9 cellular contexts compared by ENCODE assay signal in genomic region chr7:39609462-39610149, GRCh38. TPM values are rescaled to one million over a fixed set of nuclear protein-coding genes. Genes with fewer than 3 reads are reported as not detected.
DNase-seq lines count a peak whose midpoint lies in the region; ATAC-seq, FAIRE-seq and TF ChIP-seq lines count a peak whose summit lies in the region.
"Had no signal": no experiment of that assay in that cellular context is flagged by ENCODE, and none has a peak within 500 bp of the region (broad histone marks: within the 10 kb centered on the region; RNA-seq: fewer than 3 reads in every experiment).

No MANE protein-coding gene starts in this region.

- H3K79me2 ChIP-seq in smooth muscle cell (ENCODE audit: low read depth): no peaks in the 10 kb centered on the region
- no peaks in the 10 kb centered on the region for H3K79me2 ChIP-seq in OCI-LY7 (ENCODE audit: insufficient read depth, low read depth, low read length)

- intact Hi-C loops in OCI-LY7 (cut with micrococcal nuclease; ENCODE audit: unreplicated experiment): no loop called here

- no peak for TF ChIP-seq RAD21 in A549 (conservative IDR thresholded peaks at IDR 0.05 in 1 of 2, IDR thresholded peaks at IDR 0.05 in 1 of 2)

- no peaks in the 10 kb centered on the region for H3K9me2 ChIP-seq in OCI-LY7 (ENCODE audit: insufficient read depth, low read length)

- CTCF ChIA-PET in A549 (lab: Yijun Ruan, JAX): interaction anchor here (0.7 to 1.0 kb wide), 3 partner anchors 16 to 29 kb away, joined by 4 read pairs; no protein-coding TSS in a partner anchor
- CTCF ChIA-PET in OCI-LY7 (lab: Charles Lee; ENCODE audit: unreplicated experiment): no interaction called here

- no peaks in the 10 kb centered on the region for H3K27me3 ChIP-seq in right atrium auricular region
- H3K27me3 ChIP-seq in smooth muscle cell (ENCODE audit: low read depth): no peaks in the 10 kb centered on the region

- TF ChIP-seq CTCF in A549 (IDR thresholded peaks at IDR 0.05) (no peak), right atrium auricular region (IDR thresholded peaks at IDR 0.05) (no peak), smooth muscle cell (IDR thresholded peaks at IDR 0.05; ENCODE audit: borderline replicate concordance, insufficient read depth, poor library complexity, severe bottlenecking) (no peak), OCI-LY7 (conservative IDR thresholded peaks at IDR 0.05; ENCODE audit: low read length) (no peak)

- peak; percentile 27 to 67; a peak in 3 of 6 replicates for ATAC-seq in A549
- ATAC-seq in GM19328 (IDR thresholded peaks at IDR 0.05; ENCODE audit: unreplicated experiment): peak; percentile 47
- peak; percentile 38 for ATAC-seq in activated T-helper 17 cell treated with anti-CD3 and anti-CD28 coated beads, Interleukin-2, amount 50 U/mL, for 72 hours (replicated peaks)
- ATAC-seq in GM21529 (IDR thresholded peaks at IDR 0.05; ENCODE audit: unreplicated experiment): no peak

- no TSS peak for BruUV-seq in OCI-LY7 (replicated peaks; lab: Mats Ljungman, UMichigan)

- H3K4me2 ChIP-seq in A549: peak overlapping the region; percentile 42
- peak overlapping the region; percentile 87 for H3K4me2 ChIP-seq in smooth muscle cell
- no peak overlapping the region for H3K4me2 ChIP-seq in OCI-LY7 (ENCODE audit: low read length)

- H3K36me3 ChIP-seq in right atrium auricular region (no peaks in the 10 kb centered on the region), smooth muscle cell (ENCODE audit: low read depth) (no peaks in the 10 kb centered on the region), OCI-LY7 (ENCODE audit: insufficient read depth, low read length) (no peaks in the 10 kb centered on the region)

- H3K9me3 Mint-ChIP-seq in activated T-helper 17 cell treated with anti-CD3 and anti-CD28 coated beads, Interleukin-2, amount 50 U/mL, for 72 hours: no peaks in the 10 kb centered on the region

- H3F3A ChIP-seq in smooth muscle cell (ENCODE audit: low read depth): no peaks in the 10 kb centered on the region

- H3K27ac ChIP-seq in A549: peak overlapping the region; percentile 14 to 72; a peak in 4 of 6 replicates
- H3K27ac ChIP-seq in right atrium auricular region: peak overlapping the region; percentile 31 to 61
- no peak overlapping the region for H3K27ac ChIP-seq in smooth muscle cell (ENCODE audit: low read depth)
- H3K27ac ChIP-seq in OCI-LY7 (ENCODE audit: low read depth, low read length, poor library complexity, severe bottlenecking): no peak overlapping the region

- peak overlapping the region; percentile 68 for H2AFZ ChIP-seq in smooth muscle cell (ENCODE audit: low read depth)
- no peak overlapping the region for H2AFZ ChIP-seq in OCI-LY7 (ENCODE audit: low read length)

- H3K4me3 Mint-ChIP-seq in activated T-helper 17 cell treated with anti-CD3 and anti-CD28 coated beads, Interleukin-2, amount 50 U/mL, for 72 hours: peak overlapping the region; percentile 44

- H3K36me3 Mint-ChIP-seq in activated T-helper 17 cell treated with anti-CD3 and anti-CD28 coated beads, Interleukin-2, amount 50 U/mL, for 72 hours (ENCODE audit: low read depth): no peaks in the 10 kb centered on the region

- 76% methylated on average over 35 of the region's 38 CpGs for WGBS in A549 (ENCODE audit: missing lambda C conversion rate)
- WGBS in smooth muscle cell (ENCODE audit: low lambda C conversion rate): 21% methylated on average over 29 of the region's 38 CpGs

- H3K4me1 ChIP-seq in A549: peaks cover 9% of the 10 kb centered on the region; the same call in 2 of the 3 replicates
- H3K4me1 ChIP-seq in right atrium auricular region: peaks cover 0 to 7% of the 10 kb centered on the region in 2 donors
- H3K4me1 ChIP-seq in smooth muscle cell (ENCODE audit: low read depth): peaks cover 8% of the 10 kb centered on the region
- H3K4me1 ChIP-seq in OCI-LY7 (ENCODE audit: insufficient read depth, low read length, poor library complexity, severe bottlenecking): no peaks in the 10 kb centered on the region

- TF ChIP-seq EP300 in A549 (IDR thresholded peaks at IDR 0.05): no peak

- no peak overlapping the region for H3K9ac ChIP-seq in smooth muscle cell (ENCODE audit: low read depth)

- DNase-seq in A549 (ENCODE audit: low read depth in 1 of 2, low spot score in 1 of 2) (no peak), right atrium auricular region (ENCODE audit: low spot score) (no peak), smooth muscle cell (lab: John Stamatoyannopoulos, UW; ENCODE audit: unreplicated experiment) (no peak), DMS79 (lab: John Stamatoyannopoulos, UW) (no peak), OCI-LY7 (ENCODE audit: low spot score) (no peak)

- H3K4me1 Mint-ChIP-seq in activated T-helper 17 cell treated with anti-CD3 and anti-CD28 coated beads, Interleukin-2, amount 50 U/mL, for 72 hours: peaks cover 29% of the 10 kb centered on the region

- no peak for FAIRE-seq in A549 (lab: Jason Lieb, UNC)
- FAIRE-seq: GM18507 had no signal

- no peaks in the 10 kb centered on the region for H3K9me3 ChIP-seq in A549
- no peaks in the 10 kb centered on the region for H3K9me3 ChIP-seq in right atrium auricular region
- H3K9me3 ChIP-seq in smooth muscle cell (replicated peaks; ENCODE audit: low read depth): no peaks in the 10 kb centered on the region
- H3K9me3 ChIP-seq in OCI-LY7 (ENCODE audit: low read length): no peaks in the 10 kb centered on the region

- H3K27ac Mint-ChIP-seq in activated T-helper 17 cell treated with anti-CD3 and anti-CD28 coated beads, Interleukin-2, amount 50 U/mL, for 72 hours: no peak overlapping the region

- POLR2A ChIA-PET in A549 (lab: Yijun Ruan, JAX) (interaction anchor here (1.1 kb wide), 1 partner anchor 14 kb away, joined by 3 read pairs; the partner anchor contains the start of gene RALA), OCI-LY7 (lab: Charles Lee) (interaction anchor here (0.5 kb wide), 1 partner anchor 26 kb away, joined by 3 read pairs; no protein-coding TSS in a partner anchor)

- peaks cover 7% of the 10 kb centered on the region for H3K27me3 Mint-ChIP-seq in activated T-helper 17 cell treated with anti-CD3 and anti-CD28 coated beads, Interleukin-2, amount 50 U/mL, for 72 hours

- no peak overlapping the region for H3K4me3 ChIP-seq in A549
- H3K4me3 ChIP-seq in right atrium auricular region: peak overlapping the region; percentile 22 to 46
- peak overlapping the region; percentile 37 for H3K4me3 ChIP-seq in smooth muscle cell
- H3K4me3 ChIP-seq in OCI-LY7 (ENCODE audit: low read depth, low read length, poor library complexity, severe bottlenecking): no peak overlapping the region

- TF ChIP-seq POLR2A in A549 (IDR thresholded peaks at IDR 0.05; ENCODE audit: low read length): no peak

- no peaks in the 10 kb centered on the region for H4K20me1 ChIP-seq in smooth muscle cell (ENCODE audit: low read depth)
- no peaks in the 10 kb centered on the region for H4K20me1 ChIP-seq in OCI-LY7 (ENCODE audit: insufficient read depth, low read length)

TF ChIP-seq in A549, 52 proteins besides CTCF, POLR2A, EP300 and RAD21:
- TF ChIP-seq BHLHE40 (IDR thresholded peaks at IDR 0.05; ENCODE audit: low read depth, low read length) (no peak), RARB (CRISPR knock-in tag; IDR thresholded peaks at IDR 0.05) (no peak), RNF2 (IDR thresholded peaks at IDR 0.05; ENCODE audit: borderline replicate concordance, low read depth) (no peak), SMC3 (IDR thresholded peaks at IDR 0.05) (no peak), BCL3 (IDR thresholded peaks at IDR 0.05) (no peak), EHF (CRISPR knock-in tag; IDR thresholded peaks at IDR 0.05) (no peak), ZC3H11A (IDR thresholded peaks at IDR 0.05) (no peak), HES2 (IDR thresholded peaks at IDR 0.05) (no peak), HDAC2 (IDR thresholded peaks at IDR 0.05) (no peak), RFX5 (IDR thresholded peaks at IDR 0.05) (no peak), MAFK (IDR thresholded peaks at IDR 0.05; ENCODE audit: partially characterized antibody) (no peak)

RNA-seq across cellular contexts. Expression of gene RALA, which starts 13.8 kb away (rescaled TPM):
- polyA plus RNA-seq in A549 (2011; rRNA removed): 19.0 and 30.1 TPM in 2 replicates
- polyA plus RNA-seq in A549 (2012; cell fraction: cytosol; rRNA removed): 8.1 and 9.1 TPM in 2 replicates
- polyA plus RNA-seq in A549 (2012; cell fraction: nucleus; rRNA removed): 3.8 and 4.4 TPM in 2 replicates
- polyA plus RNA-seq in A549 (2017; fragmentation: RNase III; extraction: RNeasy Plus Mini Kit Qiagen cat#74134 plus additional on column Dnase treatment): 40.0 to 43.7 TPM (median 42.4 TPM) in 3 replicates
- polyA minus RNA-seq in A549 (2011; rRNA and poly(A)+ RNA removed): 18.5 and 18.8 TPM in 2 replicates
- total RNA-seq in activated T-helper 17 cell treated with anti-CD3 and anti-CD28 coated beads, Interleukin-2, amount 50 U/mL, for 72 hours: 10 to 100 TPM; 21.6 to 27.9 TPM
- 10 to 100 TPM; 13.2 to 14.0 TPM for total RNA-seq in right atrium auricular region
- 19.5 TPM in 2 replicates for total RNA-seq in smooth muscle cell
- polyA plus RNA-seq in smooth muscle cell: 42.8 and 59.8 TPM in 2 replicates
- 5.7 and 6.4 TPM in 2 replicates for total RNA-seq in OCI-LY7 (2014; rRNA removed; shearing (Covaris generic))
- total RNA-seq in OCI-LY7 (2022): 31.0 TPM in 2 replicates

RNA-seq across cellular contexts. Expression of gene YAE1, which starts 43.4 kb away (rescaled TPM):
- polyA plus RNA-seq in A549 (2011; rRNA removed) (41.7 and 59.1 TPM in 2 replicates), A549 (2017; fragmentation: RNase III; extraction: RNeasy Plus Mini Kit Qiagen cat#74134 plus additional on column Dnase treatment) (61.2 to 66.6 TPM (median 65.2 TPM) in 3 replicates), smooth muscle cell (29.1 and 32.5 TPM in 2 replicates)
- 14.7 and 17.7 TPM in 2 replicates for polyA plus RNA-seq in A549 (2012; cell fraction: cytosol; rRNA removed)
- 4.8 and 6.4 TPM in 2 replicates for polyA plus RNA-seq in A549 (2012; cell fraction: nucleus; rRNA removed)
- polyA minus RNA-seq in A549 (2011; rRNA and poly(A)+ RNA removed): 23.1 and 31.9 TPM in 2 replicates
- total RNA-seq in activated T-helper 17 cell treated with anti-CD3 and anti-CD28 coated beads, Interleukin-2, amount 50 U/mL, for 72 hours: 10 to 100 TPM in 1 of 2 donors, 1 to 10 TPM in 1; 9.2 to 13.9 TPM
- total RNA-seq in right atrium auricular region (10 to 100 TPM; 16.3 to 18.6 TPM), smooth muscle cell (19.6 and 28.3 TPM in 2 replicates), OCI-LY7 (2022) (17.3 and 19.1 TPM in 2 replicates)
- 25.5 and 37.5 TPM in 2 replicates for total RNA-seq in OCI-LY7 (2014; rRNA removed; shearing (Covaris generic))

Comparison
In these comparisons a context has a peak if more than half of its experiments do, and no peak if none do; other contexts are left out.
1. H3K27ac ChIP-seq: peak in A549 (2 of 2) and right atrium auricular region (2 of 2); none in smooth muscle cell (single experiment) and OCI-LY7 (single experiment).
2. H3K4me3 ChIP-seq: peak in right atrium auricular region (2 of 2) and smooth muscle cell (single experiment); none in A549 (single experiment) and OCI-LY7 (single experiment).